In the genomic region with DNA sequence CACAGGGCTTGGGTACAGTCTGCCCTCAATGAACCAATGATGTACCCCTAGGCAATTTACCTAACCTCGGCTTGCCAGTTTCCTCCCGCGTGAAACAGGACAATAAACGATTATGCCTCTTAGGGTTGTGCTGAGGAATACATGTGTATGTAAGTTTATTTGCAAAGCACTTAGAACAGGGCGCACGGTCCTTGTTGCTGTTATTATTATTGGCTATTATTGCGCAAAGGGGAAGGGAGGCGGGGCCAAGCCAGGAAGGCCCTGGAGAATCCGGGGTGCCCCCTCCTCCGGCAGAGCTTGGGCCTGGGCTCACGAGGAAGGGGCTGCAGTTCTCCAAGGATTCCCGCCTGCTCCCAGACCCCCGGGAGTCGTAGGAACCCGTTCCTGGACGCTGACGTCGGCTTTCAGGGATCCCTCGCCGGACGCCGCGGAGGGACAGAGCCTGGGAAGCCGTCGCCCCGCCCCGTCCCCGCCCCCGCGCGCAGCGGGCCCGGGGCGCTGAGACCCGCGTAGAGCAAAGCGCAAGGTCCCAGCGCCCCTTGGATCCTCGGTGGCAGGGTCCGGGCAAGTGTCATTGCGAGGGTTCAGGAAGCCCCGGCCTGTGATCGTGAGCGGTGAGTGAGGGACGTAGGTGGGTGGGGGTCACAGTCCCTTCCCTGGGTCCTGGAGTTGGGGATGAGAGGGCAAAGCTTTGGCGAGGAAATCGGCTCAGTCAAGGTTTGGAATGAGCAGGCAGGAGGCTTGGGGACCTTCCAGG, we compare ENCODE assay signal across 8 cellular contexts.
DNase-seq lines count a peak whose midpoint lies in the region; ATAC-seq and TF ChIP-seq lines count a peak whose summit lies in the region.

A gene (plus strand): TSS at position 293 of the 757 bp plus-strand sequence. CDS start 1,777 bp downstream, outside the sequence.

- DNase-seq in epithelial cell of esophagus (ENCODE audit: low read depth) = peak; percentile 53

- H3K9me3 ChIP-seq in muscle layer of duodenum (ENCODE audit: control insufficient read depth in 1 of 2, low read length in 2 of 2) = no peaks in the 10 kb centered on the region

- peak within 1 kb of the TSS; percentile 67 for H3K27ac Mint-ChIP-seq in T-helper 1 cell treated with Interleukin-12 subunit alpha and Interleukin-12 subunit beta and Interleukin-4 antibody, amounts not matched to agents 30 μg/mL and 1 μg/mL, for 36 hours

- no peaks in the 10 kb centered on the region for H3K36me3 ChIP-seq in muscle layer of duodenum (ENCODE audit: control insufficient read depth in 1 of 2, insufficient read depth in 2 of 2, low read length in 2 of 2)

- TF ChIP-seq CTCF in epithelial cell of esophagus (IDR thresholded peaks at IDR 0.05; ENCODE audit: insufficient read depth, low read depth, low read length, missing control alignments) = no peak

- peaks cover 0 to 33% of the 10 kb centered on the region in 2 donors for H3K4me1 ChIP-seq in muscle layer of duodenum (ENCODE audit: control insufficient read depth in 1 of 2, insufficient read depth in 2 of 2, low read length in 2 of 2)

- H3K9me3 Mint-ChIP-seq in T-helper 1 cell treated with Interleukin-12 subunit alpha and Interleukin-12 subunit beta and Interleukin-4 antibody, amounts not matched to agents 30 μg/mL and 1 μg/mL, for 36 hours = no peaks in the 10 kb centered on the region

- peak within 1 kb of the TSS; percentile 29 for H3K27ac ChIP-seq in muscle layer of duodenum (ENCODE audit: low read length)

- H3K4me1 Mint-ChIP-seq in T-helper 1 cell treated with Interleukin-12 subunit alpha and Interleukin-12 subunit beta and Interleukin-4 antibody, amounts not matched to agents 30 μg/mL and 1 μg/mL, for 36 hours (ENCODE audit: low read depth) = peaks cover 10% of the 10 kb centered on the region

- ATAC-seq in HG03159 (IDR thresholded peaks at IDR 0.05; ENCODE audit: unreplicated experiment) = no peak
- no peak for ATAC-seq in GM19463 (IDR thresholded peaks at IDR 0.05; ENCODE audit: unreplicated experiment)
- no peak for ATAC-seq in HG03175 (IDR thresholded peaks at IDR 0.05; ENCODE audit: unreplicated experiment)
- no peak for ATAC-seq in GM18511 (IDR thresholded peaks at IDR 0.05; ENCODE audit: unreplicated experiment)

- H3K4me3 ChIP-seq in epithelial cell of esophagus (ENCODE audit: low read length) (peak within 1 kb of the TSS; percentile 68), muscle layer of duodenum (ENCODE audit: low read depth in 1 of 2, low read length in 2 of 2) (peak within 1 kb of the TSS; percentile 58 to 79)

- peak; percentile 7 for TF ChIP-seq POLR2A in GM19193 (IDR thresholded peaks at IDR 0.05; ENCODE audit: extremely low read depth, insufficient read depth, insufficient read length)

- no peaks in the 10 kb centered on the region for H3K27me3 Mint-ChIP-seq in T-helper 1 cell treated with Interleukin-12 subunit alpha and Interleukin-12 subunit beta and Interleukin-4 antibody, amounts not matched to agents 30 μg/mL and 1 μg/mL, for 36 hours (ENCODE audit: low read depth)

- H3K4me3 Mint-ChIP-seq in T-helper 1 cell treated with Interleukin-12 subunit alpha and Interleukin-12 subunit beta and Interleukin-4 antibody, amounts not matched to agents 30 μg/mL and 1 μg/mL, for 36 hours = peak within 1 kb of the TSS; percentile 78

- H3K36me3 Mint-ChIP-seq in T-helper 1 cell treated with Interleukin-12 subunit alpha and Interleukin-12 subunit beta and Interleukin-4 antibody, amounts not matched to agents 30 μg/mL and 1 μg/mL, for 36 hours (ENCODE audit: low read depth) = peaks cover 1% of the 10 kb centered on the region

- no peaks in the 10 kb centered on the region for H3K27me3 ChIP-seq in muscle layer of duodenum (ENCODE audit: low read depth, low read length)
